ENCODE assay signal across 25 cellular contexts in the genomic region with DNA sequence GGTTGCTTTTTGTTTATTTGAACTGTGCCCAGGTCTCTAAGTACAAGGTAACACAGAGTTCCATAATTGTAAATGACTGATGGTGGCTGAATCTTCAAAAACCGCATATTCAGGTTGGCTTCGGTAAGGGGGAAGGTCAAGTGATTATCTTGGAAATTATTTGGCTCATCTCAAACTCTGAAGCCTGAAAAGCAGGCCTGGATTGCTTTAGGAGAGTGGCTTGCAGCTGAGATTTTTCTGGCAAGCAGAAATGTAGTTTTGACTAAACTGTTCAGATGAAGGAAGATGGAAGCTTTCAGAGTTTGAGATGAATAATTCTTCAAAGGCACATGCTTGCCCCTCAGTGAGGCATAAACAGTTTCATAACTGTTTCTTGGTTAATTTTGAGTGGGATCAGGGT.
"Had no signal": no experiment of that assay in that cellular context is flagged by ENCODE, and none has a peak within 500 bp of the region (broad histone marks: within the 10 kb centered on the region; RNA-seq: fewer than 3 reads in every experiment).

No MANE protein-coding gene starts in this region.

- H2AFZ ChIP-seq: PC-9 had no signal

- H3K4me2 ChIP-seq: PC-9 had no signal

- H3K27me3 ChIP-seq: MG63, SJCRH30 had no signal

- H3K4me1 ChIP-seq: SJCRH30 had no signal

- H3K9me3 ChIP-seq: MG63, SJCRH30 had no signal

- H3K27ac ChIP-seq: PC-9, RWPE1, SJCRH30, SK-N-MC had no signal

- H3K36me3 ChIP-seq: MG63, SJCRH30 had no signal

- DNase-seq: Kasumi-1, KG1, MG63, NCI-H1048, NCI-H1092 treated with DMSO at 0.1 percent for 48 hours, NCI-H1105 treated with DMSO at 0.1 percent for 48 hours, NCI-H1417, NCI-H1436 treated with DMSO at 0.1 percent for 48 hours, NCI-H1694 treated with DMSO at 0.1 percent for 48 hours, NCI-H187 treated with DMSO at 0.1 percent for 48 hours, NCI-H2029, NCI-H2081, NCI-H2171 treated with DMSO at 0.1 percent for 48 hours, NCI-H2227 treated with DMSO at 0.1 percent for 48 hours, NCI-H345, NCI-H510A treated with DMSO at 0.1 percent for 48 hours, NCI-H524 treated with DMSO at 0.1 percent for 48 hours, NCI-H526 treated with DMSO at 0.1 percent for 48 hours, NCI-H774, PC-9, SHP77, SIG-M5, SJCRH30 had no signal

- H3K4me3 ChIP-seq: MG63, PC-9, SJCRH30, SK-N-MC had no signal
